11 cellular contexts compared by ENCODE assay signal in the genomic region with DNA sequence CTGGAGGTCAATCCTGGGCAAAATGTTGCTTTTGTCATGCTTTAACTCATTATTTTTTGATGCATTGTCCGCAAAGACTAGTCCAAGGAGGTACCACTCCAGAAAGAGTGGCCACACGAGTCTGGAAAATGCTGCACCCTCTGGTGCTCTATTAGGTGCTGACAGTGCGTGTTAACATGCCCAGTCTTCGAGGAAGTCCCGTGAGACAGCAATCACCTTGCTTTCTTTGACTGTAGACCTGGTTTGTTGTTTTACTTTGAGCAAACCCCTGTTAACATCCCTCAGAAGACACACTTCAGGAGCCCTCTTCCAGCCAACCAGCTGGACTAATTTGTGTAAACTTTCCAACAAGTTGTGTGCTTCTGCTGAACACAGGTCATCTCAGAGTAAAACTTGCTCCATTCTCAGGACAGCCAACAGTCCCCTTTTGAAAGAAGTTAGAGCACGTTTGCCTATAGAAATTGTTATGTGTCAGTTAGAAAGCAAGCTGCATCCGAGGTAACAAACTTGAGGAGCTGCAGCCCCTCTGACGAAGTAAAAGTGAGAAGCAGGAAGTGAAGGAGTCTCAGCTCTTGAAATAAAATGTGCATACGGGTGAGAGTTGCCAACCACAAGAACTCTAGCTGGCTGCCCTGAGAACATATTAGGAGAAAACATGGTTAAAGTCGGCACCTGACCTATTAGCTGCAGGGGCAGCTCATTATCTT.
DNase-seq lines count a peak whose midpoint lies in the region; ATAC-seq and TF ChIP-seq lines count a peak whose summit lies in the region.
"Had no signal": no experiment of that assay in that cellular context is flagged by ENCODE, and none has a peak within 500 bp of the region (broad histone marks: within the 10 kb centered on the region; RNA-seq: fewer than 3 reads in every experiment).

No MANE protein-coding gene starts in this region.

- H3K4me3 ChIP-seq in left lung (no peak overlapping the region), dorsolateral prefrontal cortex (peak overlapping the region in 2 of 59 donors; percentile 5 to 8), foreskin fibroblast (ENCODE audit: low read depth in 1 of 2, low read length in 2 of 2) (no peak overlapping the region)

- H3K9me3 ChIP-seq in left lung, result no peaks in the 10 kb centered on the region

- no peaks in the 10 kb centered on the region for H3K9me3 Mint-ChIP-seq in T-helper 2 cell treated with Interferon-gamma antibody and Interleukin-4, amounts not matched to agents 5 μg/mL and 100 μg/mL, for 36 hours
- H3K9me3 Mint-ChIP-seq in chondrocyte (ENCODE audit: low read depth), result no peaks in the 10 kb centered on the region

- ATAC-seq in GM18498 (IDR thresholded peaks at IDR 0.05; ENCODE audit: unreplicated experiment) (peak; percentile 72), left lung (peak; percentile 64), GM19452 (IDR thresholded peaks at IDR 0.05; ENCODE audit: unreplicated experiment) (no peak)
- ATAC-seq: HCT116 had no signal

- peaks cover 4% of the 10 kb centered on the region for H3K27me3 Mint-ChIP-seq in T-helper 2 cell treated with Interferon-gamma antibody and Interleukin-4, amounts not matched to agents 5 μg/mL and 100 μg/mL, for 36 hours (ENCODE audit: low read depth)
- H3K27me3 Mint-ChIP-seq in chondrocyte (ENCODE audit: low read depth), result no peaks in the 10 kb centered on the region

- intact Hi-C loops in left lung (cut with DNase I) (no loop called here), dorsolateral prefrontal cortex (cut with DNase I) (no loop called here)

- peak overlapping the region; percentile 28 for H3K4me3 Mint-ChIP-seq in T-helper 2 cell treated with Interferon-gamma antibody and Interleukin-4, amounts not matched to agents 5 μg/mL and 100 μg/mL, for 36 hours
- no peak overlapping the region for H3K4me3 Mint-ChIP-seq in chondrocyte (ENCODE audit: unreplicated experiment)

- H3K27ac ChIP-seq in left lung (no peak overlapping the region), dorsolateral prefrontal cortex (no peak overlapping the region)

- H3K36me3 Mint-ChIP-seq in T-helper 2 cell treated with Interferon-gamma antibody and Interleukin-4, amounts not matched to agents 5 μg/mL and 100 μg/mL, for 36 hours (ENCODE audit: low read depth), result peaks cover 9% of the 10 kb centered on the region
- H3K36me3 Mint-ChIP-seq in chondrocyte (ENCODE audit: low read depth), result peaks cover 2% of the 10 kb centered on the region

- peaks cover 31% of the 10 kb centered on the region for H3K4me1 Mint-ChIP-seq in T-helper 2 cell treated with Interferon-gamma antibody and Interleukin-4, amounts not matched to agents 5 μg/mL and 100 μg/mL, for 36 hours (ENCODE audit: low read depth)
- H3K4me1 Mint-ChIP-seq in chondrocyte (ENCODE audit: low read depth), result peaks cover 31% of the 10 kb centered on the region

- TF ChIP-seq CTCF in left lung (IDR thresholded peaks at IDR 0.05) (no peak), chondrocyte (IDR thresholded peaks at IDR 0.05) (no peak), dorsolateral prefrontal cortex (IDR thresholded peaks at IDR 0.05 in 54 of 56, conservative IDR thresholded peaks at IDR 0.05 in 2 of 56; ENCODE audit: low read depth in 1 of 56, partially characterized antibody in 56 of 56) (no peak), foreskin fibroblast (IDR thresholded peaks at IDR 0.05; ENCODE audit: low read depth, low read length) (no peak)

- H3K4me1 ChIP-seq in left lung, result peaks cover 0 to 33% of the 10 kb centered on the region in 2 donors

- no peaks in the 10 kb centered on the region for H3K27me3 ChIP-seq in left lung
- no peaks in the 10 kb centered on the region for H3K27me3 ChIP-seq in dorsolateral prefrontal cortex

- H3K36me3 ChIP-seq in left lung, result no peaks in the 10 kb centered on the region

- DNase-seq in CD1c-positive myeloid dendritic cell (ENCODE audit: extremely low spot score) (peak; percentile 31), left lung (no peak), chondrocyte (ENCODE audit: low spot score) (no peak), dorsolateral prefrontal cortex (no peak), foreskin fibroblast (no peak)
- peak; percentile 15 for DNase-seq in T-helper 2 cell treated with Interferon-gamma antibody and Interleukin-4, amounts not matched to agents 5 μg/mL and 100 μg/mL, for 36 hours (ENCODE audit: low spot score)
- DNase-seq: activated effector memory CD4-positive, alpha-beta T cell treated with Interleukin-2 at 50 U/mL for 16 hours; NCI-H524 treated with DMSO at 0.1 percent for 48 hours had no signal

- H3K27ac Mint-ChIP-seq in T-helper 2 cell treated with Interferon-gamma antibody and Interleukin-4, amounts not matched to agents 5 μg/mL and 100 μg/mL, for 36 hours, result no peak overlapping the region
- H3K27ac Mint-ChIP-seq in chondrocyte (ENCODE audit: unreplicated experiment), result no peak overlapping the region

Comparison
In these comparisons a context has a peak if more than half of its experiments do, and no peak if none do; other contexts are left out.
1. DNase-seq: peak in CD1c-positive myeloid dendritic cell (single experiment) and T-helper 2 cell treated with Interferon-gamma antibody and Interleukin-4, amounts not matched to agents 5 μg/mL and 100 μg/mL, for 36 hours (single experiment); none in left lung (0 of 2), chondrocyte (single experiment), dorsolateral prefrontal cortex (0 of 10) and foreskin fibroblast (0 of 2).